8 cellular contexts compared by ENCODE assay signal in genomic region chr2:74414913-74415761, GRCh38. TPM values are rescaled to one million over a fixed set of nuclear protein-coding genes. Genes with fewer than 3 reads are reported as not detected.
DNase-seq lines count a peak whose midpoint lies in the region; ATAC-seq, FAIRE-seq and TF ChIP-seq lines count a peak whose summit lies in the region.

No MANE protein-coding gene starts in this region.

- H3K4me1 Mint-ChIP-seq in endodermal cell (peaks cover 6% of the 10 kb centered on the region), osteocyte (ENCODE audit: unreplicated experiment) (no peaks in the 10 kb centered on the region)

- peak; percentile 63 for DNase-seq in GM13976 (ENCODE audit: low spot score)
- DNase-seq in NCI-H1930 (lab: John Stamatoyannopoulos, UW): peak; percentile 65 to 77
- DNase-seq in endodermal cell: peak; percentile 45
- DNase-seq in osteocyte (ENCODE audit: extremely low spot score, unreplicated experiment): no peak
- DNase-seq in HAP-1 (ENCODE audit: low spot score in 2 of 2): no peak
- DNase-seq in HTR-8/SVneo (ENCODE audit: insufficient read length, low spot score): no peak

- ATAC-seq in GM21381 (IDR thresholded peaks at IDR 0.05; ENCODE audit: unreplicated experiment): no peak

- no peak overlapping the region for H3K27ac Mint-ChIP-seq in endodermal cell
- no peak overlapping the region for H3K27ac Mint-ChIP-seq in osteocyte (ENCODE audit: unreplicated experiment)

- H3K27me3 ChIP-seq in endodermal cell (ENCODE audit: control insufficient read depth, insufficient read depth, low read length, poor library complexity, severe bottlenecking) (peaks cover 4% of the 10 kb centered on the region), muscle layer of duodenum (ENCODE audit: low read depth, low read length) (no peaks in the 10 kb centered on the region), HAP-1 (ENCODE audit: low read depth) (no peaks in the 10 kb centered on the region)

- H3K4me1 ChIP-seq in endodermal cell (ENCODE audit: control insufficient read depth, insufficient read depth, low read length) (no peaks in the 10 kb centered on the region), muscle layer of duodenum (ENCODE audit: control insufficient read depth in 1 of 2, insufficient read depth in 2 of 2, low read length in 2 of 2) (peaks cover 8 to 36% of the 10 kb centered on the region in 2 donors), HAP-1 (no peaks in the 10 kb centered on the region)

- FAIRE-seq in HTR-8/SVneo (lab: Jason Lieb, UNC): no peak

- H3K9me3 Mint-ChIP-seq in endodermal cell (no peaks in the 10 kb centered on the region), osteocyte (ENCODE audit: unreplicated experiment) (no peaks in the 10 kb centered on the region)

- 87 to 92% methylated on average over 52 to 62 of the region's 62 CpGs for WGBS in endodermal cell (ENCODE audit: insufficient coverage in 1 of 2, insufficient read length in 1 of 2), 2 experiments

- H3K4me3 ChIP-seq in endodermal cell (ENCODE audit: low read length) (no peak overlapping the region), muscle layer of duodenum (ENCODE audit: low read depth in 1 of 2, low read length in 2 of 2) (peak overlapping the region; percentile 76 to 78), HAP-1 (no peak overlapping the region)

- H3K36me3 ChIP-seq in endodermal cell (ENCODE audit: control insufficient read depth, insufficient read depth, low read length): no peaks in the 10 kb centered on the region
- H3K36me3 ChIP-seq in muscle layer of duodenum (ENCODE audit: control insufficient read depth in 1 of 2, insufficient read depth in 2 of 2, low read length in 2 of 2): no peaks in the 10 kb centered on the region
- H3K36me3 ChIP-seq in HAP-1 (replicated peaks): no peaks in the 10 kb centered on the region

- H3K27me3 Mint-ChIP-seq in endodermal cell (ENCODE audit: insufficient read depth) (peaks cover 15% of the 10 kb centered on the region), osteocyte (ENCODE audit: unreplicated experiment) (peaks cover 6% of the 10 kb centered on the region)

- in situ Hi-C loops in GM13976 (cut with MboI; ENCODE audit: low sequenced_read_pairs, unreplicated experiment) (no loop called here), HAP-1 (cut with MboI; ENCODE audit: low sequenced_read_pairs) (no loop called here)

- no peak for TF ChIP-seq CTCF in GM13976 (IDR thresholded peaks at IDR 0.05; ENCODE audit: borderline replicate concordance, control extremely low read depth, extremely low read depth, insufficient read depth, missing control alignments)
- peak; percentile 25 for TF ChIP-seq CTCF in endodermal cell (conservative IDR thresholded peaks at IDR 0.05)
- no peak for TF ChIP-seq CTCF in osteocyte (IDR thresholded peaks at IDR 0.05)

- no peak overlapping the region for H3K9ac ChIP-seq in endodermal cell (ENCODE audit: extremely low read depth, low read length, poor library complexity, severe bottlenecking)

- H3K36me3 Mint-ChIP-seq in endodermal cell (ENCODE audit: low read depth) (no peaks in the 10 kb centered on the region), osteocyte (ENCODE audit: unreplicated experiment) (no peaks in the 10 kb centered on the region)

- no peaks in the 10 kb centered on the region for H3K9me3 ChIP-seq in endodermal cell (ENCODE audit: control insufficient read depth, low read length)
- H3K9me3 ChIP-seq in muscle layer of duodenum (ENCODE audit: control insufficient read depth in 1 of 2, low read length in 2 of 2): no peaks in the 10 kb centered on the region
- no peaks in the 10 kb centered on the region for H3K9me3 ChIP-seq in HAP-1

- H3K4me3 Mint-ChIP-seq in endodermal cell: peak overlapping the region; percentile 4
- no peak overlapping the region for H3K4me3 Mint-ChIP-seq in osteocyte (ENCODE audit: unreplicated experiment)

- H3K27ac ChIP-seq in endodermal cell (ENCODE audit: low read depth, low read length) (no peak overlapping the region), muscle layer of duodenum (ENCODE audit: low read length) (no peak overlapping the region)

RNA-seq across cellular contexts. Expression of gene C2orf81, which starts 6.3 kb away (rescaled TPM):
- total RNA-seq in endodermal cell (1 to 10 TPM; 3.8 to 4.8 TPM), osteocyte (2.4 and 2.8 TPM in 2 replicates)
- polyA plus RNA-seq in endodermal cell (2013, experiment 1 of 2): 6.2 TPM
- 4.3 TPM for polyA plus RNA-seq in endodermal cell (2013, experiment 2 of 2)

RNA-seq across cellular contexts. Expression of gene WDR54, which starts 6.4 kb away (rescaled TPM):
- total RNA-seq in endodermal cell (10 to 100 TPM; 43.1 to 69.4 TPM), osteocyte (15.8 and 16.2 TPM in 2 replicates)
- 75.7 TPM for polyA plus RNA-seq in endodermal cell (2013, experiment 1 of 2)
- 65.9 TPM for polyA plus RNA-seq in endodermal cell (2013, experiment 2 of 2)

RNA-seq across cellular contexts. Expression of gene RTKN, which starts 26.6 kb away (rescaled TPM):
- total RNA-seq in endodermal cell: 100 to 1,000 TPM in 1 of 2 donors, 10 to 100 TPM in 1; 83.6 to 117 TPM
- 35.7 TPM for polyA plus RNA-seq in endodermal cell (2013, experiment 1 of 2)
- 34.4 TPM for polyA plus RNA-seq in endodermal cell (2013, experiment 2 of 2)
- 19.1 and 22.1 TPM in 2 replicates for total RNA-seq in osteocyte

RNA-seq across cellular contexts. Expression of gene DCTN1, which starts 35.0 kb away (rescaled TPM):
- total RNA-seq in endodermal cell (100 to 1,000 TPM; 159 to 213 TPM), osteocyte (182 and 186 TPM in 2 replicates)
- 157 TPM for polyA plus RNA-seq in endodermal cell (2013, experiment 1 of 2)
- 131 TPM for polyA plus RNA-seq in endodermal cell (2013, experiment 2 of 2)

RNA-seq across cellular contexts. Expression of gene INO80B, which starts 39.8 kb away (rescaled TPM):
- 10 to 100 TPM; 23.9 to 38.8 TPM for total RNA-seq in endodermal cell
- polyA plus RNA-seq in endodermal cell (2013, experiment 1 of 2): 23.4 TPM
- polyA plus RNA-seq in endodermal cell (2013, experiment 2 of 2): 17.1 TPM
- 34.9 and 41.9 TPM in 2 replicates for total RNA-seq in osteocyte

Comparison
In these comparisons a context has a peak if more than half of its experiments do, and no peak if none do; other contexts are left out.
1. DNase-seq: peak in GM13976 (single experiment), NCI-H1930 (2 of 2) and endodermal cell (single experiment); none in osteocyte (single experiment), HAP-1 (0 of 2) and HTR-8/SVneo (single experiment).
2. H3K4me3 ChIP-seq: peak in muscle layer of duodenum (2 of 2); none in endodermal cell (single experiment) and HAP-1 (single experiment).